ENCODE assay signal across 16 cellular contexts in genomic region chr15:49439678-49440375, GRCh38. TPM values are rescaled to one million over a fixed set of nuclear protein-coding genes. Genes with fewer than 3 reads are reported as not detected.
A peak's percentile ranks its signal among the peaks of the same experiment; 100 is the strongest.
DNase-seq lines count a peak whose midpoint lies in the region; ATAC-seq, FAIRE-seq and TF ChIP-seq lines count a peak whose summit lies in the region.
"Had no signal": no experiment of that assay in that cellular context is flagged by ENCODE, and none has a peak within 500 bp of the region (broad histone marks: within the 10 kb centered on the region; RNA-seq: fewer than 3 reads in every experiment).

No MANE protein-coding gene starts in this region.

- H3K9ac ChIP-seq in SU-DHL-6 (ENCODE audit: low read length), result no peak overlapping the region

- no peak overlapping the region for H3K4me2 ChIP-seq in SU-DHL-6 (ENCODE audit: low read depth, low read length, poor library complexity, severe bottlenecking)

- ATAC-seq in memory B cell (ENCODE audit: low read depth) (peak; percentile 37), GM21360 (IDR thresholded peaks at IDR 0.05; ENCODE audit: unreplicated experiment) (no peak)
- ATAC-seq: activated CD8-positive, alpha-beta T cell treated with anti-CD3 and anti-CD28 coated beads for 36 hours; body of pancreas had no signal

- no peak for TF ChIP-seq POLR2A in GM12892 (IDR thresholded peaks at IDR 0.05; ENCODE audit: low read depth, low read length)

- H3F3A ChIP-seq in SU-DHL-6 (ENCODE audit: insufficient read depth), result no peaks in the 10 kb centered on the region

- no peaks in the 10 kb centered on the region for H3K36me3 Mint-ChIP-seq in memory B cell

- no peaks in the 10 kb centered on the region for H3K79me2 ChIP-seq in SU-DHL-6 (ENCODE audit: insufficient read depth, low read length)

- H3K9me3 Mint-ChIP-seq in memory B cell, result no peaks in the 10 kb centered on the region
- H3K9me3 Mint-ChIP-seq: activated CD8-positive, alpha-beta T cell treated with anti-CD3 and anti-CD28 coated beads for 36 hours had no signal

- no peaks in the 10 kb centered on the region for H4K20me1 ChIP-seq in SU-DHL-6 (ENCODE audit: low read depth, low read length)

- H3K4me3 ChIP-seq in SU-DHL-6 (ENCODE audit: insufficient read depth, low read length, poor library complexity, severe bottlenecking), result no peak overlapping the region
- H3K4me3 ChIP-seq: body of pancreas, HAP-1, suprapubic skin had no signal

- no peak for FAIRE-seq in GM12892 (lab: Jason Lieb, UNC)
- FAIRE-seq: TTC549 had no signal

- peak overlapping the region; percentile 33 for H3K27ac Mint-ChIP-seq in memory B cell
- H3K27ac Mint-ChIP-seq: activated CD8-positive, alpha-beta T cell treated with anti-CD3 and anti-CD28 coated beads for 36 hours had no signal

- TF ChIP-seq CTCF in SU-DHL-6 (IDR thresholded peaks at IDR 0.05; ENCODE audit: insufficient read depth, low read length, poor library complexity, severe bottlenecking), result no peak

- no peaks in the 10 kb centered on the region for H3K9me2 ChIP-seq in SU-DHL-6 (replicated peaks; ENCODE audit: insufficient read depth, low read length)

- no peaks in the 10 kb centered on the region for H3K27me3 ChIP-seq in SU-DHL-6 (ENCODE audit: low read length)
- H3K27me3 ChIP-seq: body of pancreas, suprapubic skin had no signal

- DNase-seq in CD1c-positive myeloid dendritic cell (ENCODE audit: extremely low spot score) (peak; percentile 4), KG1 (lab: John Stamatoyannopoulos, UW) (peak; percentile 21), memory B cell (ENCODE audit: low spot score in 2 of 2) (no peak), DMS114 treated with DMSO at 0.1 percent for 48 hours (lab: John Stamatoyannopoulos, UW; ENCODE audit: unreplicated experiment) (no peak), NCI-H2171 (lab: John Stamatoyannopoulos, UW) (no peak), GM12892 (ENCODE audit: insufficient read length) (no peak)
- DNase-seq: activated CD8-positive, alpha-beta T cell treated with anti-CD3 and anti-CD28 coated beads for 36 hours; activated effector memory CD4-positive, alpha-beta T cell treated with anti-CD3 and anti-CD28 coated beads, Interleukin-2, amount 50 U/mL, for 16 hours; NCI-H187 treated with DMSO at 0.1 percent for 48 hours; NCI-H526 had no signal

- H3K27ac ChIP-seq in SU-DHL-6 (ENCODE audit: low read depth, low read length), result no peak overlapping the region
- H3K27ac ChIP-seq: body of pancreas, suprapubic skin had no signal

- no peaks in the 10 kb centered on the region for H3K9me3 ChIP-seq in SU-DHL-6 (ENCODE audit: insufficient read depth, low read length)
- H3K9me3 ChIP-seq: body of pancreas, HAP-1, suprapubic skin had no signal

- H3K36me3 ChIP-seq in SU-DHL-6 (ENCODE audit: low read length), result no peaks in the 10 kb centered on the region
- H3K36me3 ChIP-seq: HAP-1, suprapubic skin had no signal

- H3K27me3 Mint-ChIP-seq in memory B cell, result no peaks in the 10 kb centered on the region
- H3K27me3 Mint-ChIP-seq: activated CD8-positive, alpha-beta T cell treated with anti-CD3 and anti-CD28 coated beads for 36 hours had no signal

- peaks cover 11% of the 10 kb centered on the region for H3K4me1 Mint-ChIP-seq in memory B cell

- H2AFZ ChIP-seq in SU-DHL-6 (ENCODE audit: low read depth, low read length, severe bottlenecking), result peak overlapping the region; percentile 61

- H3K4me3 Mint-ChIP-seq in memory B cell, result no peak overlapping the region
- H3K4me3 Mint-ChIP-seq: activated CD8-positive, alpha-beta T cell treated with anti-CD3 and anti-CD28 coated beads for 36 hours had no signal

RNA-seq across cellular contexts. Expression of gene FGF7, which starts 16.8 kb away (rescaled TPM):
- polyA plus RNA-seq in GM12892 (2012; ENCODE audit: missing spikeins), result not detected

Comparison
In these comparisons a context has a peak if more than half of its experiments do, and no peak if none do; other contexts are left out.
1. DNase-seq: peak in CD1c-positive myeloid dendritic cell (single experiment) and KG1 (single experiment); none in memory B cell (0 of 2), DMS114 treated with DMSO at 0.1 percent for 48 hours (single experiment), NCI-H2171 (single experiment) and GM12892 (single experiment).